In genomic region chr9:69671904-69672827, GRCh38 we compare ENCODE assay signal across 8 cellular contexts. TPM values are rescaled to one million over a fixed set of nuclear protein-coding genes. Genes with fewer than 3 reads are reported as not detected.
DNase-seq lines count a peak whose midpoint lies in the region; ATAC-seq, FAIRE-seq and TF ChIP-seq lines count a peak whose summit lies in the region.

APBA1 (minus strand) TSS chr9:69672371.

- H3K36me3 Mint-ChIP-seq in central memory CD8-positive, alpha-beta T cell (ENCODE audit: insufficient read depth) = peaks cover 3% of the 10 kb centered on the region

- ATAC-seq in central memory CD8-positive, alpha-beta T cell (replicated peaks; ENCODE audit: extremely low read depth, poor library complexity, severe bottlenecking) = peak; percentile 24

- no peaks in the 10 kb centered on the region for H3K9me3 Mint-ChIP-seq in central memory CD8-positive, alpha-beta T cell

- H3K4me1 Mint-ChIP-seq in central memory CD8-positive, alpha-beta T cell = peaks cover 7% of the 10 kb centered on the region

- H3K4me3 Mint-ChIP-seq in central memory CD8-positive, alpha-beta T cell = peak within 1 kb of the TSS; percentile 76

- H3K4me3 ChIP-seq in GM06990 (replicated peaks; ENCODE audit: low read depth, low read length) = peak within 1 kb of the TSS; percentile 59
- peak within 1 kb of the TSS; percentile 48 for H3K4me3 ChIP-seq in MG63
- peak within 1 kb of the TSS; percentile 87 for H3K4me3 ChIP-seq in WERI-Rb-1 (ENCODE audit: low read depth, low read length)
- peak within 1 kb of the TSS; percentile 57 to 71 (median 68) for H3K4me3 ChIP-seq in keratinocyte (ENCODE audit: control insufficient read depth in 2 of 3, extremely low read depth in 1 of 3, insufficient read depth in 2 of 3, low read depth in 1 of 3, low read length in 3 of 3)

- H3K27ac Mint-ChIP-seq in central memory CD8-positive, alpha-beta T cell (ENCODE audit: low read depth) = no peak within 1 kb of the TSS

- peaks cover 27% of the 10 kb centered on the region for H3K4me1 ChIP-seq in keratinocyte (ENCODE audit: control insufficient read depth, extremely low read depth, insufficient read depth, low read length)

- H3K27me3 ChIP-seq in GM06990 (replicated peaks; ENCODE audit: control insufficient read depth, insufficient read depth, low read length) (no peaks in the 10 kb centered on the region; the same call in none of the 2 replicates), MG63 (no peaks in the 10 kb centered on the region), WERI-Rb-1 (ENCODE audit: insufficient read depth, low read depth, severe bottlenecking) (no peaks in the 10 kb centered on the region), keratinocyte (ENCODE audit: control insufficient read depth, extremely low read depth, insufficient read depth, low read length) (peaks cover 11% of the 10 kb centered on the region)

- H3K79me2 ChIP-seq in keratinocyte (ENCODE audit: control insufficient read depth, insufficient read depth, low read length) = no peaks in the 10 kb centered on the region

- H3K27ac ChIP-seq in WERI-Rb-1 (peak within 1 kb of the TSS; percentile 78), keratinocyte (ENCODE audit: control insufficient read depth, insufficient read depth, low read length) (no peak within 1 kb of the TSS)

- DNase-seq in GM06990 (ENCODE audit: extremely low read depth, insufficient read length) = peak; percentile 31
- peak; percentile 73 for DNase-seq in H54 (ENCODE audit: insufficient read length, low spot score)
- DNase-seq in MG63 = peak; percentile 30
- peak; percentile 57 for DNase-seq in WERI-Rb-1
- DNase-seq in central memory CD8-positive, alpha-beta T cell (ENCODE audit: low spot score in 2 of 2) = no peak
- no peak for DNase-seq in keratinocyte (ENCODE audit: low read depth, low spot score)
- DNase-seq in stimulated activated CD4-positive, alpha-beta T cell treated with anti-CD3 and anti-CD28 coated beads, Interleukin-12 subunit alpha, Interleukin-12 subunit beta, amount 100 ng/mL, for 24 hours (ENCODE audit: low read depth in 2 of 2) = peak; percentile 2 to 21
- no peak for DNase-seq in HPDE6-E6E7 (ENCODE audit: extremely low spot score)

- peaks cover 45% of the 10 kb centered on the region for H3K27me3 Mint-ChIP-seq in central memory CD8-positive, alpha-beta T cell

- TF ChIP-seq CTCF in GM06990 (IDR thresholded peaks at IDR 0.05; ENCODE audit: insufficient read depth, low read length, poor library complexity, severe bottlenecking) (no peak), WERI-Rb-1 (IDR thresholded peaks at IDR 0.05; ENCODE audit: low read depth, low read length) (0 out of 2 replicates have a peak, but pooled peaks have one; percentile 5), keratinocyte (optimal IDR thresholded peaks at IDR 0.05 in 1 of 3, IDR thresholded peaks at IDR 0.05 in 1 of 3, conservative IDR thresholded peaks at IDR 0.05 in 1 of 3; ENCODE audit: extremely low read depth in 1 of 3, insufficient read depth in 2 of 3, low read length in 3 of 3) (peak in 1 of 3 experiments; percentile 10)

- H3K36me3 ChIP-seq in GM06990 (ENCODE audit: control insufficient read depth, insufficient read depth, low read length) (no peaks in the 10 kb centered on the region), MG63 (no peaks in the 10 kb centered on the region), WERI-Rb-1 (no peaks in the 10 kb centered on the region), keratinocyte (ENCODE audit: control insufficient read depth in 2 of 2, extremely low read depth in 1 of 2, insufficient read depth in 2 of 2, low read length in 2 of 2) (no peaks in the 10 kb centered on the region)

- H3K9me3 ChIP-seq in MG63 (no peaks in the 10 kb centered on the region), WERI-Rb-1 (ENCODE audit: severe bottlenecking) (peaks cover 3% of the 10 kb centered on the region), keratinocyte (ENCODE audit: control insufficient read depth, low read depth, low read length) (no peaks in the 10 kb centered on the region)

- peak; percentile 54 for TF ChIP-seq POLR2A in H54 (IDR thresholded peaks at IDR 0.05; ENCODE audit: low read depth, low read length)

- FAIRE-seq in H54 (lab: Jason Lieb, UNC) (no peak), keratinocyte (lab: Jason Lieb, UNC) (no peak)

- H3K9ac ChIP-seq in keratinocyte (ENCODE audit: control insufficient read depth, extremely low read depth, insufficient read depth, low read length) = peak within 1 kb of the TSS; percentile 51

- no peaks in the 10 kb centered on the region for H3K9me1 ChIP-seq in keratinocyte (ENCODE audit: control insufficient read depth, extremely low read depth, insufficient read depth, low read length)

- H2AFZ ChIP-seq in keratinocyte (ENCODE audit: control insufficient read depth, low read length) = peak within 1 kb of the TSS; percentile 93

- dilution Hi-C loops in keratinocyte (cut with MboI; ENCODE audit: extremely low pct_ligation_motif_present, low sequenced_read_pairs) = no loop called here

- H4K20me1 ChIP-seq in keratinocyte (ENCODE audit: control insufficient read depth, extremely low read depth, insufficient read depth, low read length) = no peaks in the 10 kb centered on the region

- H3K4me2 ChIP-seq in keratinocyte (ENCODE audit: control insufficient read depth, extremely low read depth, insufficient read depth, low read depth, low read length) = peak within 1 kb of the TSS; percentile 95

RNA-seq across cellular contexts. Expression of gene APBA1, which starts in this region (rescaled TPM):
- under 0.01 TPM in 1 of 2 replicates, not detected in the other for total RNA-seq in MG63 (2014; rRNA removed; shearing (Covaris generic); ENCODE audit: low replicate concordance)
- 0.66 to 0.89 TPM (median 0.89 TPM) in 3 replicates for polyA plus RNA-seq in keratinocyte
- 0.85 TPM for polyA plus RNA-seq in keratinocyte (2011; ENCODE audit: low read depth)
- polyA plus RNA-seq in keratinocyte (2011; cell fraction: cytosol; rRNA removed) = 0.45 and 0.90 TPM in 2 replicates
- polyA plus RNA-seq in keratinocyte (2011; cell fraction: nucleus; rRNA removed) = 1.0 and 1.8 TPM in 2 replicates
- 0.35 and 0.94 TPM in 2 replicates for polyA plus RNA-seq in keratinocyte (2012; ENCODE audit: low replicate concordance)
- polyA minus RNA-seq in keratinocyte = 0.96 to 2.7 TPM (median 2.0 TPM) in 3 replicates
- polyA minus RNA-seq in keratinocyte (2011; cell fraction: cytosol; rRNA and poly(A)+ RNA removed) = 0.77 TPM
- 1.2 and 5.0 TPM in 2 replicates for polyA minus RNA-seq in keratinocyte (2011; cell fraction: nucleus; rRNA and poly(A)+ RNA removed)

Comparison
In these comparisons a context has a peak if more than half of its experiments do, and no peak if none do; other contexts are left out.
1. Peak in DNase-seq and H3K4me3 ChIP-seq in MG63; RNA of the gene not detected or under 1 TPM.
2. DNase-seq: peak in GM06990 (single experiment), H54 (single experiment), WERI-Rb-1 (single experiment) and stimulated activated CD4-positive, alpha-beta T cell treated with anti-CD3 and anti-CD28 coated beads, Interleukin-12 subunit alpha, Interleukin-12 subunit beta, amount 100 ng/mL, for 24 hours (2 of 2); none in central memory CD8-positive, alpha-beta T cell (0 of 2), keratinocyte (single experiment) and HPDE6-E6E7 (single experiment).
3. Peak in every context shown above with its lines, with median percentiles within 50 percentile points of each other: H3K4me3 ChIP-seq.